In the genomic region with DNA sequence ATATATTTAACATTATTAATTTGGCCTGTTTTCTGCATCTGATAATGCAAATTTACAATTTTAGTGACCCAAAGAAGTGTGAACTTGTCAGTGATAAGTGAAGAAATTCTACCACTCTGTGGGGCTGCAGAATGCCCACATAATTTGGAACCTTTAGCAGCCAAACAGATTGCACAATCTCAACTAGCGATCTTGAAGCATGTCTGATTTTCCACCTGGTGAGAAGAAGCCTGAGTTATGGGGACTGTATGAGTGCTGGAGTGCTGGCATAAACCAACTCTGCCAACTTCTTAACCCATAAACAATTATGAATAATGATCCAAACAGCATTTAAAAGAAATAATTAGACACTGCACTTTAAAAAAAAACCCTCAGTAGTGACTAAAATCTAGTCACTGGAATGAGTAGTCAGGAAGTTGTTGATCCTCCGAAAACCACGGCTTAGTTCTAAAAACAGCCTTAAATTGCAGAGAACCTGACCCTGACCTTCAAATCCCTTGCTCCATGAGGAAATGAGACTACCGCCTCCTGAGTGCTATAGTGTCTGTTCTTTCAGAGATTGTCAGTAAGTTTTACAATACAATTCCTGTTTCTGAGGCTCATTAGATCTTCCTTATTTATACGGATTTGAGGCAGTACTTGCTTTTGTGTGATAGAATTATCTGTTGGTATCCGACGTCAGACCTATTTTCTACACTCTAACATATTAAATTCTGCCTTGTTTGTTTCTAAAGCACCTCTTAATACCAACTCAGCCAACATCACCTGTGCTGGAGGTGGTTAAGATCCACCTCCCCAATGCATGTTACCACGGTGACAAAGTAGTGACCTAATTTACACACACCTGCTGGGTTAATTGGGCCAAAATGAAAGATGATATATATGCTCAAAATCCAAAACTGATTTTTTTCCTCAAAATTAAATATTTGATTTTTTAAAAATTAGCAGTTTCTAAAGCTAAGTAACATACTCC, we compare ENCODE assay signal across 8 cellular contexts.
DNase-seq lines count a peak whose midpoint lies in the region; ATAC-seq and TF ChIP-seq lines count a peak whose summit lies in the region.

No MANE protein-coding gene starts in this region.

- no peaks in the 10 kb centered on the region for H3K4me1 Mint-ChIP-seq in Caco-2 (ENCODE audit: low read depth, unreplicated experiment)

- H3K4me1 ChIP-seq in stomach smooth muscle (ENCODE audit: control insufficient read depth, insufficient read depth, low read length) (peaks cover 17% of the 10 kb centered on the region), Caco-2 (no peaks in the 10 kb centered on the region)

- no TSS peak for BruUV-seq in Caco-2 (replicated peaks; lab: Mats Ljungman, UMichigan)

- CTCF ChIA-PET in Caco-2 (lab: Charles Lee), result no interaction called here

- H3K9me3 Mint-ChIP-seq in Caco-2 (ENCODE audit: unreplicated experiment), result no peaks in the 10 kb centered on the region

- no peak overlapping the region for H3K27ac Mint-ChIP-seq in Caco-2 (ENCODE audit: unreplicated experiment)

- no peak overlapping the region for H3K9ac ChIP-seq in stomach smooth muscle (ENCODE audit: low read length in 2 of 2)

- H3K4me3 Mint-ChIP-seq in Caco-2 (ENCODE audit: unreplicated experiment), result no peak overlapping the region

- H3K9me3 ChIP-seq in stomach smooth muscle (ENCODE audit: control insufficient read depth in 2 of 2, low read length in 2 of 2) (no peaks in the 10 kb centered on the region), Caco-2 (no peaks in the 10 kb centered on the region)

- intact Hi-C loops in Caco-2 (cut with micrococcal nuclease; ENCODE audit: unreplicated experiment), result no loop called here

- no peaks in the 10 kb centered on the region for H3K36me3 ChIP-seq in stomach smooth muscle (ENCODE audit: control insufficient read depth in 2 of 2, insufficient read depth in 2 of 2, low read length in 2 of 2)
- H3K36me3 ChIP-seq in Caco-2 (ENCODE audit: control insufficient read depth, insufficient read depth, low read length), result no peaks in the 10 kb centered on the region

- peak; percentile 83 for DNase-seq in NCI-H1436 (lab: John Stamatoyannopoulos, UW)
- peak; percentile 43 for DNase-seq in cerebellum (ENCODE audit: low spot score)
- no peak for DNase-seq in Caco-2
- DNase-seq in hypothalamus (lab: John Stamatoyannopoulos, UW), result no peak
- DNase-seq in ecto neural progenitor cell (ENCODE audit: low spot score), result no peak

- ATAC-seq in GM18520 (IDR thresholded peaks at IDR 0.05; ENCODE audit: unreplicated experiment), result peak; percentile 64
- ATAC-seq in HG02623 (IDR thresholded peaks at IDR 0.05; ENCODE audit: unreplicated experiment), result peak; percentile 81

- no peaks in the 10 kb centered on the region for H3K36me3 Mint-ChIP-seq in Caco-2 (ENCODE audit: insufficient read depth, unreplicated experiment)

- no peak for TF ChIP-seq CTCF in Caco-2 (IDR thresholded peaks at IDR 0.05; ENCODE audit: insufficient read depth in 1 of 2, low read depth in 1 of 2, low read length in 1 of 2, severe bottlenecking in 1 of 2, unreplicated experiment in 1 of 2)

- H3K27me3 Mint-ChIP-seq in Caco-2 (ENCODE audit: insufficient read depth, unreplicated experiment), result no peaks in the 10 kb centered on the region

- no peak overlapping the region for H3K27ac ChIP-seq in stomach smooth muscle (ENCODE audit: low read length)

- H3K4me3 ChIP-seq in stomach smooth muscle (ENCODE audit: low read length in 2 of 2) (peak overlapping the region; percentile 29 to 44), Caco-2 (ENCODE audit: low read depth, low read length) (no peak overlapping the region)

- H3K27me3 ChIP-seq in stomach smooth muscle (ENCODE audit: control insufficient read depth in 1 of 2, insufficient read depth in 2 of 2, low read length in 2 of 2) (no peaks in the 10 kb centered on the region), Caco-2 (replicated peaks; ENCODE audit: control insufficient read depth, insufficient read depth, low read length) (no peaks in the 10 kb centered on the region; the same call in 1 of the 2 replicates)

- POLR2A ChIA-PET in Caco-2 (lab: Charles Lee), result no interaction called here

Comparison
In these comparisons a context has a peak if more than half of its experiments do, and no peak if none do; other contexts are left out.
1. DNase-seq: peak in NCI-H1436 (single experiment) and cerebellum (single experiment); none in Caco-2 (0 of 2), hypothalamus (0 of 51) and ecto neural progenitor cell (single experiment).